17 cellular contexts compared by ENCODE assay signal in genomic region chr22:30187726-30188407, GRCh38. TPM values are rescaled to one million over a fixed set of nuclear protein-coding genes. Genes with fewer than 3 reads are reported as not detected.
A peak's percentile ranks its signal among the peaks of the same experiment; 100 is the strongest.
DNase-seq lines count a peak whose midpoint lies in the region; ATAC-seq and TF ChIP-seq lines count a peak whose summit lies in the region.
"Had no signal": no experiment of that assay in that cellular context is flagged by ENCODE, and none has a peak within 500 bp of the region (broad histone marks: within the 10 kb centered on the region; RNA-seq: fewer than 3 reads in every experiment).

No MANE protein-coding gene starts in this region.

- H3K36me3 ChIP-seq in CD4-positive, alpha-beta memory T cell (ENCODE audit: insufficient read depth, low read length) = no peaks in the 10 kb centered on the region
- H3K36me3 ChIP-seq: BLaER1 treated with 17β-estradiol and CSF1 and Interleukin-3, amounts not matched to agents 10 nM and 100 nM had no signal

- no peak for TF ChIP-seq CTCF in fibroblast of mammary gland (conservative IDR thresholded peaks at IDR 0.05; ENCODE audit: control insufficient read depth, insufficient read depth, low read depth, low read length)

- no peaks in the 10 kb centered on the region for H3K36me3 Mint-ChIP-seq in CD4-positive, alpha-beta memory T cell
- H3K36me3 Mint-ChIP-seq in activated CD4-positive, alpha-beta memory T cell treated with anti-CD3 and anti-CD28 coated beads for 36 hours = no peaks in the 10 kb centered on the region
- H3K36me3 Mint-ChIP-seq: immature natural killer cell had no signal

- peaks cover 84% of the 10 kb centered on the region for H3K4me1 ChIP-seq in CD4-positive, alpha-beta memory T cell (ENCODE audit: insufficient read depth, low read length)

- no peaks in the 10 kb centered on the region for H3K27me3 Mint-ChIP-seq in CD4-positive, alpha-beta memory T cell
- H3K27me3 Mint-ChIP-seq in activated CD4-positive, alpha-beta memory T cell treated with anti-CD3 and anti-CD28 coated beads for 36 hours = no peaks in the 10 kb centered on the region

- POLR2A ChIA-PET in CD4-positive, alpha-beta memory T cell (lab: Charles Lee; ENCODE audit: partially characterized antibody) = interaction anchor here (0.9 kb wide), 1 partner anchor 83 kb away, joined by 4 read pairs; no protein-coding TSS in a partner anchor
- POLR2A ChIA-PET in activated CD4-positive, alpha-beta memory T cell treated with anti-CD3 and anti-CD28 coated beads for 36 hours (lab: Charles Lee) = interaction anchor here (0.7 to 1.3 kb wide), 5 partner anchors 8 to 63 kb away, joined by 3 to 7 read pairs (median 3); no protein-coding TSS in a partner anchor

- peak overlapping the region in 6 of 8 donors; percentile 30 to 63 (median 50) for H3K4me3 Mint-ChIP-seq in CD4-positive, alpha-beta memory T cell
- no peak overlapping the region for H3K4me3 Mint-ChIP-seq in activated CD4-positive, alpha-beta memory T cell treated with anti-CD3 and anti-CD28 coated beads for 36 hours

- DNase-seq in AG08395 (ENCODE audit: low spot score) = peak; percentile 18
- peak in 2 of 5 donors; percentile 21 to 26 for DNase-seq in CD4-positive, alpha-beta memory T cell
- DNase-seq in activated CD4-positive, alpha-beta memory T cell treated with anti-CD3 and anti-CD28 coated beads for 36 hours = peak; percentile 42
- DNase-seq in fibroblast of mammary gland (ENCODE audit: low read depth) = peak; percentile 54
- no peak for DNase-seq in AML-193 (lab: John Stamatoyannopoulos, UW)
- DNase-seq in medulla oblongata (ENCODE audit: extremely low spot score) = no peak
- DNase-seq: activated CD8-positive, alpha-beta memory T cell treated with anti-CD3 and anti-CD28 coated beads, Interleukin-2, amount 50 U/mL, for 4 hours; amniotic stem cell; glutamatergic neuron; immature natural killer cell; NCI-H187; NCI-H510A; retina; SK-N-SH; substantia nigra had no signal

- peak overlapping the region; percentile 0 to 89 (median 48) for H3K27ac Mint-ChIP-seq in CD4-positive, alpha-beta memory T cell
- peak overlapping the region; percentile 85 for H3K27ac Mint-ChIP-seq in activated CD4-positive, alpha-beta memory T cell treated with anti-CD3 and anti-CD28 coated beads for 36 hours

- CTCF ChIA-PET in CD4-positive, alpha-beta memory T cell (lab: Charles Lee; ENCODE audit: partially characterized antibody) = no interaction called here
- CTCF ChIA-PET in activated CD4-positive, alpha-beta memory T cell treated with anti-CD3 and anti-CD28 coated beads for 36 hours (lab: Charles Lee) = interaction anchor here (0.6 to 2.0 kb wide), 3 partner anchors 9 to 587 kb away, joined by 3 to 8 read pairs (median 3); no protein-coding TSS in a partner anchor

- H3K4me3 ChIP-seq in CD4-positive, alpha-beta memory T cell (ENCODE audit: low read length in 2 of 2) = no peak overlapping the region
- no peak overlapping the region for H3K4me3 ChIP-seq in fibroblast of mammary gland (ENCODE audit: control insufficient read depth, low read depth, low read length)
- H3K4me3 ChIP-seq: BLaER1 treated with 17β-estradiol and CSF1 and Interleukin-3, amounts not matched to agents 10 nM and 100 nM had no signal

- H3K27me3 ChIP-seq in CD4-positive, alpha-beta memory T cell (ENCODE audit: insufficient read depth, low read length) = no peaks in the 10 kb centered on the region
- H3K27me3 ChIP-seq: BLaER1 treated with 17β-estradiol and CSF1 and Interleukin-3, amounts not matched to agents 10 nM and 100 nM had no signal

- H3K9me3 ChIP-seq in CD4-positive, alpha-beta memory T cell (ENCODE audit: control insufficient read depth in 1 of 2, low read length in 2 of 2) = no peaks in the 10 kb centered on the region
- H3K9me3 ChIP-seq: BLaER1 treated with 17β-estradiol and CSF1 and Interleukin-3, amounts not matched to agents 10 nM and 100 nM; SK-N-SH had no signal

- H3K9me3 Mint-ChIP-seq in CD4-positive, alpha-beta memory T cell = peaks cover 0 to 2% (median 0%) of the 10 kb centered on the region in 8 donors
- H3K9me3 Mint-ChIP-seq in activated CD4-positive, alpha-beta memory T cell treated with anti-CD3 and anti-CD28 coated beads for 36 hours = no peaks in the 10 kb centered on the region
- H3K9me3 Mint-ChIP-seq: immature natural killer cell had no signal

- H3K4me1 Mint-ChIP-seq in CD4-positive, alpha-beta memory T cell = peaks cover 49 to 96% (median 67%) of the 10 kb centered on the region in 4 donors
- peaks cover 94% of the 10 kb centered on the region for H3K4me1 Mint-ChIP-seq in activated CD4-positive, alpha-beta memory T cell treated with anti-CD3 and anti-CD28 coated beads for 36 hours (ENCODE audit: low read depth)

- intact Hi-C loops in CD4-positive, alpha-beta memory T cell (cut with micrococcal nuclease) = loop anchor here (1.0 kb wide), 1 partner anchor 8 kb away; no protein-coding TSS in a partner anchor
- intact Hi-C loops in activated CD4-positive, alpha-beta memory T cell treated with anti-CD3 and anti-CD28 coated beads for 36 hours (cut with micrococcal nuclease) = no loop called here

- H3K27ac ChIP-seq in CD4-positive, alpha-beta memory T cell (ENCODE audit: low read depth, low read length) = no peak overlapping the region
- H3K27ac ChIP-seq: BLaER1 treated with 17β-estradiol and CSF1 and Interleukin-3, amounts not matched to agents 10 nM and 100 nM had no signal

- ATAC-seq in HG02973 (IDR thresholded peaks at IDR 0.05; ENCODE audit: unreplicated experiment) = no peak

RNA-seq across cellular contexts. Expression of gene LIF, which starts 58.7 kb away (rescaled TPM):
- under 1 TPM; 0.26 to 0.58 TPM for total RNA-seq in CD4-positive, alpha-beta memory T cell
- polyA plus RNA-seq in CD4-positive, alpha-beta memory T cell = not detected
- total RNA-seq in activated CD4-positive, alpha-beta memory T cell treated with anti-CD3 and anti-CD28 coated beads for 36 hours = 100 to 1,000 TPM; 176 to 189 TPM

Comparison
In these comparisons a context has a peak if more than half of its experiments do, and no peak if none do; other contexts are left out.
1. DNase-seq: peak in AG08395 (single experiment), activated CD4-positive, alpha-beta memory T cell treated with anti-CD3 and anti-CD28 coated beads for 36 hours (single experiment) and fibroblast of mammary gland (single experiment); none in AML-193 (0 of 2) and medulla oblongata (single experiment).
2. RNA of gene LIF, which starts 58.7 kb away (total RNA-seq): 176 to 189 TPM in activated CD4-positive, alpha-beta memory T cell treated with anti-CD3 and anti-CD28 coated beads for 36 hours; 0.26 to 0.58 TPM in CD4-positive, alpha-beta memory T cell; every median in the first group is over 100 times any median in the second.